13 cellular contexts compared by ENCODE assay signal in genomic region chr20:24785141-24785924, GRCh38.
A peak's percentile ranks its signal among the peaks of the same experiment; 100 is the strongest.
DNase-seq lines count a peak whose midpoint lies in the region; ATAC-seq, FAIRE-seq and TF ChIP-seq lines count a peak whose summit lies in the region.
"Had no signal": no experiment of that assay in that cellular context is flagged by ENCODE, and none has a peak within 500 bp of the region (broad histone marks: within the 10 kb centered on the region; RNA-seq: fewer than 3 reads in every experiment).

No MANE protein-coding gene starts in this region.

- ATAC-seq in HG03280 (IDR thresholded peaks at IDR 0.05; ENCODE audit: unreplicated experiment), result no peak

- no peaks in the 10 kb centered on the region for H3K36me3 ChIP-seq in MG63
- H3K36me3 ChIP-seq: heart right ventricle, stomach had no signal

- peak overlapping the region; percentile 35 for H3K27ac Mint-ChIP-seq in neural crest cell (ENCODE audit: unreplicated experiment)

- peak; percentile 87 for DNase-seq in EL
- DNase-seq in MG63, result peak; percentile 68
- peak; percentile 57 for DNase-seq in cerebellar cortex (ENCODE audit: low spot score)
- DNase-seq in neural crest cell (ENCODE audit: low read depth, low spot score), result no peak
- DNase-seq in GM19239 (ENCODE audit: insufficient read length, low spot score), result no peak
- no peak for DNase-seq in stimulated activated CD4-positive, alpha-beta T cell treated with anti-CD3 and anti-CD28 coated beads, Interleukin-2, amount 100 ng/mL, for 48 hours
- no peak for DNase-seq in SKM-1 (lab: John Stamatoyannopoulos, UW; ENCODE audit: unreplicated experiment)
- DNase-seq: activated T-cell treated with anti-CD3 and anti-CD28 coated beads for 4 hours, heart right ventricle, mesendoderm, stomach had no signal

- H3K9me3 ChIP-seq in MG63, result no peaks in the 10 kb centered on the region
- H3K9me3 ChIP-seq: heart right ventricle, stomach had no signal

- H3K36me3 Mint-ChIP-seq in neural crest cell (ENCODE audit: low read depth), result no peaks in the 10 kb centered on the region

- peaks cover 3% of the 10 kb centered on the region for H3K27me3 Mint-ChIP-seq in neural crest cell (ENCODE audit: low read depth)

- no peak for FAIRE-seq in GM19239 (lab: Jason Lieb, UNC)
- FAIRE-seq: H1 had no signal

- TF ChIP-seq CTCF in neural crest cell (conservative IDR thresholded peaks at IDR 0.05), result no peak

- H3K9me3 Mint-ChIP-seq in neural crest cell, result no peaks in the 10 kb centered on the region

- no peak overlapping the region for H3K4me3 ChIP-seq in MG63
- H3K4me3 ChIP-seq: heart right ventricle, stomach had no signal

- H3K4me1 Mint-ChIP-seq in neural crest cell, result no peaks in the 10 kb centered on the region

- H3K4me3 Mint-ChIP-seq in neural crest cell, result no peak overlapping the region

- no peaks in the 10 kb centered on the region for H3K27me3 ChIP-seq in MG63

Comparison
In these comparisons a context has a peak if more than half of its experiments do, and no peak if none do; other contexts are left out.
1. DNase-seq: peak in EL (single experiment), MG63 (single experiment) and cerebellar cortex (single experiment); none in neural crest cell (single experiment), GM19239 (single experiment), stimulated activated CD4-positive, alpha-beta T cell treated with anti-CD3 and anti-CD28 coated beads, Interleukin-2, amount 100 ng/mL, for 48 hours (0 of 2) and SKM-1 (single experiment).